Comparison of ENCODE assay signal across 22 cellular contexts in genomic region chr9:130239363-130239695, GRCh38. TPM values are rescaled to one million over a fixed set of nuclear protein-coding genes. Genes with fewer than 3 reads are reported as not detected.
DNase-seq lines count a peak whose midpoint lies in the region; ATAC-seq, FAIRE-seq and TF ChIP-seq lines count a peak whose summit lies in the region.
"Had no signal": no experiment of that assay in that cellular context is flagged by ENCODE, and none has a peak within 500 bp of the region (broad histone marks: within the 10 kb centered on the region; RNA-seq: fewer than 3 reads in every experiment).

No MANE protein-coding gene starts in this region.

- CTCF ChIA-PET in HepG2 (lab: Yijun Ruan, JAX; ENCODE audit: low intra/inter-chr PET ratio, low total read pairs), result no interaction called here
- CTCF ChIA-PET in naive thymus-derived CD4-positive, alpha-beta T cell (lab: Charles Lee), result interaction anchor here (0.5 to 6.7 kb wide), 2 partner anchors 132 to 394 kb away, joined by 3 to 50 read pairs; no protein-coding TSS in a partner anchor

- H3K27ac Mint-ChIP-seq in naive thymus-derived CD4-positive, alpha-beta T cell, result no peak overlapping the region
- H3K27ac Mint-ChIP-seq: activated CD4-positive, alpha-beta T cell treated with anti-CD3 and anti-CD28 coated beads, Interleukin-2, amount 10 ng/mL, durations not matched to agents 7 days and 5 days; dendritic cell treated with granulocyte-macrophage colony-stimulating factor and Interleukin-4, amounts not matched to agents 40 ng/mL and 50 ng/mL, for 4 days had no signal

- TF ChIP-seq CTCF in HepG2 (CRISPR knock-in tag; IDR thresholded peaks at IDR 0.05), result no peak
- TF ChIP-seq CTCF in right lobe of liver (IDR thresholded peaks at IDR 0.05), result no peak
- no peak for TF ChIP-seq CTCF in adrenal gland (IDR thresholded peaks at IDR 0.05)

- H3K27ac ChIP-seq in HepG2 (ENCODE audit: extremely low read length, insufficient read depth, low read length) (no peak overlapping the region), right lobe of liver (no peak overlapping the region), adrenal gland (peak overlapping the region in 4 of 5 donors; percentile 52 to 85 (median 67))
- H3K27ac ChIP-seq in naive thymus-derived CD4-positive, alpha-beta T cell (ENCODE audit: low read depth, low read length), result no peak overlapping the region
- H3K27ac ChIP-seq: breast epithelium, left lung, psoas muscle had no signal

- no peaks in the 10 kb centered on the region; a peak in 1 of 5 replicates for H3K27me3 ChIP-seq in HepG2 (ENCODE audit: control insufficient read depth in 1 of 2, insufficient read depth in 2 of 2, low read length in 2 of 2)
- no peaks in the 10 kb centered on the region for H3K27me3 ChIP-seq in right lobe of liver
- H3K27me3 ChIP-seq in adrenal gland, result no peaks in the 10 kb centered on the region
- no peaks in the 10 kb centered on the region for H3K27me3 ChIP-seq in naive thymus-derived CD4-positive, alpha-beta T cell (ENCODE audit: control insufficient read depth in 2 of 2, insufficient read depth in 2 of 2, low read length in 2 of 2)
- H3K27me3 ChIP-seq: breast epithelium, heart left ventricle, left lung had no signal

- POLR2A ChIA-PET in HepG2 (lab: Yijun Ruan, JAX), result no interaction called here
- POLR2A ChIA-PET in naive thymus-derived CD4-positive, alpha-beta T cell (lab: Charles Lee), result interaction anchor here (1.4 kb wide), 1 partner anchor 111 kb away, joined by 4 read pairs; no protein-coding TSS in a partner anchor

- H3K4me3 ChIP-seq in HepG2 (replicated peaks in 1 of 3; ENCODE audit: insufficient read depth in 1 of 3, low read depth in 2 of 3, low read length in 3 of 3) (peak overlapping the region in 1 of 3 experiments; percentile 50; a peak in 1 of 6 replicates), right lobe of liver (no peak overlapping the region), adrenal gland (no peak overlapping the region)
- H3K4me3 ChIP-seq in naive thymus-derived CD4-positive, alpha-beta T cell (ENCODE audit: low read length), result no peak overlapping the region
- H3K4me3 ChIP-seq: breast epithelium, heart left ventricle, left lung, psoas muscle, smooth muscle cell had no signal

- H3K36me3 ChIP-seq in HepG2 (replicated peaks in 1 of 2; ENCODE audit: control insufficient read depth in 1 of 2, insufficient read depth in 2 of 2, low read length in 2 of 2) (no peaks in the 10 kb centered on the region), right lobe of liver (no peaks in the 10 kb centered on the region), adrenal gland (replicated peaks in 1 of 2) (no peaks in the 10 kb centered on the region)
- no peaks in the 10 kb centered on the region for H3K36me3 ChIP-seq in naive thymus-derived CD4-positive, alpha-beta T cell (ENCODE audit: control insufficient read depth in 2 of 3, insufficient read depth in 3 of 3, low read length in 3 of 3)
- H3K36me3 ChIP-seq: breast epithelium, heart left ventricle, left lung had no signal

- BruUV-seq in HepG2 (replicated peaks; lab: Mats Ljungman, UMichigan), result no TSS peak

- DNase-seq in HepG2 (ENCODE audit: low spot score) (no peak), right lobe of liver (no peak), adrenal gland (no peak), OCI-M2 (lab: John Stamatoyannopoulos, UW; ENCODE audit: unreplicated experiment) (no peak), activated gamma-delta T cell (lab: John Stamatoyannopoulos, UW) (no peak), NCI-H1694 (lab: John Stamatoyannopoulos, UW) (no peak)
- DNase-seq in naive thymus-derived CD4-positive, alpha-beta T cell, result no peak
- DNase-seq: activated CD4-positive, alpha-beta T cell treated with anti-CD3 and anti-CD28 coated beads, Interleukin-2, amount 10 ng/mL, durations not matched to agents 7 days and 5 days; heart left ventricle; NCI-H1092; NCI-H510A treated with DMSO at 0.1 percent for 48 hours had no signal

- no peak overlapping the region for H3K9ac ChIP-seq in HepG2 (ENCODE audit: insufficient read depth, low read depth, low read length)

- no peak overlapping the region for H2AFZ ChIP-seq in HepG2 (ENCODE audit: low read length)

- no peaks in the 10 kb centered on the region for H4K20me1 ChIP-seq in HepG2 (ENCODE audit: insufficient read depth, low read length)

- intact Hi-C loops in HepG2 (cut with micrococcal nuclease; ENCODE audit: unreplicated experiment) (no loop called here), right lobe of liver (cut with DNase I) (loop anchor here in 1 of 2 donors (5.0 kb wide), 2 partner anchors 108 to 132 kb away; no protein-coding TSS in a partner anchor), adrenal gland (cut with DNase I) (loop anchor here (5.0 to 10.0 kb wide), 3 partner anchors 55 to 352 kb away; no protein-coding TSS in a partner anchor)
- intact Hi-C loops in naive thymus-derived CD4-positive, alpha-beta T cell (cut with micrococcal nuclease), result loop anchor here (5.0 to 10.0 kb wide), 3 partner anchors 352 to 1102 kb away; partner anchors contain the start of genes C9orf78 (in 1 of the 2) and USP20 (in 1 of the 2)

- H3K27me3 Mint-ChIP-seq in naive thymus-derived CD4-positive, alpha-beta T cell, result no peaks in the 10 kb centered on the region
- H3K27me3 Mint-ChIP-seq: activated CD4-positive, alpha-beta T cell treated with anti-CD3 and anti-CD28 coated beads, Interleukin-2, amount 10 ng/mL, durations not matched to agents 7 days and 5 days had no signal

- no peak for TF ChIP-seq RAD21 in HepG2 (CRISPR knock-in tag; IDR thresholded peaks at IDR 0.05)

- in situ Hi-C loops in HepG2 (cut with HindIII; ENCODE audit: extremely low pct_ligation_motif_present, low pct_unique_long_range_greater_than_20kb), result loop anchor here (5.0 kb wide), 1 partner anchor 127 kb away; no protein-coding TSS in a partner anchor

- TF ChIP-seq EP300 in HepG2 (IDR thresholded peaks at IDR 0.05; ENCODE audit: low read depth in 2 of 2, low read length in 2 of 2) (no peak), HepG2 (CRISPR knock-in tag; IDR thresholded peaks at IDR 0.05; ENCODE audit: borderline replicate concordance) (no peak)

- no CpG with 5 or more reads among the region's 3 CpGs for WGBS in HepG2 (ENCODE audit: low lambda C conversion rate)
- WGBS in right lobe of liver (ENCODE audit: insufficient coverage, low coverage, low lambda C conversion rate, missing lambda C conversion rate), result 60% methylated on average over 1 of the region's 3 CpGs
- 84 to 95% (median 94%) methylated on average over 3 of the region's 3 CpGs for WGBS in adrenal gland, 4 donors

- H3K4me3 Mint-ChIP-seq in naive thymus-derived CD4-positive, alpha-beta T cell, result no peak overlapping the region
- H3K4me3 Mint-ChIP-seq: activated CD4-positive, alpha-beta T cell treated with anti-CD3 and anti-CD28 coated beads, Interleukin-2, amount 10 ng/mL, durations not matched to agents 7 days and 5 days; CD14-positive monocyte; dendritic cell treated with granulocyte-macrophage colony-stimulating factor and Interleukin-4, amounts not matched to agents 40 ng/mL and 50 ng/mL, for 4 days had no signal

- no peak for TF ChIP-seq POLR2A in HepG2 (IDR thresholded peaks at IDR 0.05; ENCODE audit: insufficient read depth in 1 of 2, low read depth in 2 of 2, low read length in 2 of 2)
- no peak for TF ChIP-seq POLR2A in right lobe of liver (IDR thresholded peaks at IDR 0.05)
- no peak for TF ChIP-seq POLR2A in adrenal gland (IDR thresholded peaks at IDR 0.05)

- ATAC-seq in HepG2, result no peak
- no peak for ATAC-seq in right lobe of liver
- peak; percentile 15 for ATAC-seq in HG03039 (IDR thresholded peaks at IDR 0.05; ENCODE audit: unreplicated experiment)
- no peak for ATAC-seq in naive thymus-derived CD4-positive, alpha-beta T cell
- ATAC-seq: heart left ventricle, left lung, psoas muscle had no signal

- no peaks in the 10 kb centered on the region for H3K9me3 Mint-ChIP-seq in naive thymus-derived CD4-positive, alpha-beta T cell
- H3K9me3 Mint-ChIP-seq: activated CD4-positive, alpha-beta T cell treated with anti-CD3 and anti-CD28 coated beads, Interleukin-2, amount 10 ng/mL, durations not matched to agents 7 days and 5 days; dendritic cell treated with granulocyte-macrophage colony-stimulating factor and Interleukin-4, amounts not matched to agents 40 ng/mL and 50 ng/mL, for 4 days had no signal

- H3K4me1 ChIP-seq in HepG2 (ENCODE audit: insufficient read depth, low read length) (peaks cover 49% of the 10 kb centered on the region), right lobe of liver (peaks cover 0 to 26% (median 5%) of the 10 kb centered on the region in 4 donors), adrenal gland (replicated peaks in 1 of 2) (peaks cover 9 to 18% of the 10 kb centered on the region in 2 donors)
- peaks cover 7 to 16% of the 10 kb centered on the region in 2 donors for H3K4me1 ChIP-seq in naive thymus-derived CD4-positive, alpha-beta T cell (ENCODE audit: control insufficient read depth in 2 of 2, insufficient read depth in 2 of 2, low read length in 2 of 2)
- H3K4me1 ChIP-seq: breast epithelium had no signal

- H3K36me3 Mint-ChIP-seq in naive thymus-derived CD4-positive, alpha-beta T cell, result no peaks in the 10 kb centered on the region
- H3K36me3 Mint-ChIP-seq: CD14-positive monocyte had no signal

- H3K4me1 Mint-ChIP-seq in naive thymus-derived CD4-positive, alpha-beta T cell, result peaks cover 8 to 37% (median 21%) of the 10 kb centered on the region in 7 donors

- H3K9me3 ChIP-seq in HepG2 (ENCODE audit: low read length) (no peaks in the 10 kb centered on the region), right lobe of liver (no peaks in the 10 kb centered on the region), adrenal gland (replicated peaks in 1 of 3) (no peaks in the 10 kb centered on the region)
- no peaks in the 10 kb centered on the region for H3K9me3 ChIP-seq in naive thymus-derived CD4-positive, alpha-beta T cell (ENCODE audit: control insufficient read depth in 2 of 3, low read length in 3 of 3)
- H3K9me3 ChIP-seq: breast epithelium, heart left ventricle, left lung, psoas muscle had no signal

- H3K4me2 ChIP-seq in HepG2 (ENCODE audit: low read depth, low read length), result peak overlapping the region; percentile 75
- H3K4me2 ChIP-seq: smooth muscle cell had no signal

- no peaks in the 10 kb centered on the region for H3K79me2 ChIP-seq in HepG2 (ENCODE audit: insufficient read depth, low read length)

- no peak for FAIRE-seq in HepG2 (lab: Jason Lieb, UNC)
- FAIRE-seq: endothelial cell of umbilical vein, HTR-8/SVneo, urothelium cell line had no signal

RNA-seq across cellular contexts. Expression of gene HMCN2, which starts 26.2 kb away (rescaled TPM):
- 0.09 TPM in 1 of 2 replicates, not detected in the other for total RNA-seq in HepG2 (2016; rRNA removed; fragmentation: Illumina TruSeq; extraction: Trizol)
- total RNA-seq in HepG2 (2016; cell fraction: cytosol; rRNA removed; fragmentation: Illumina TruSeq; extraction: Trizol; ENCODE audit: low read depth), result 0.09 TPM in 1 of 2 replicates, not detected in the other
- total RNA-seq in HepG2 (2016; cell fraction: insoluble cytoplasmic fraction; rRNA removed; fragmentation: Illumina TruSeq; extraction: Trizol), result 0.02 TPM in 1 of 2 replicates, not detected in the other
- not detected in 2 replicates for total RNA-seq in HepG2 (2016; cell fraction: membrane; rRNA removed; fragmentation: Illumina TruSeq; extraction: Trizol)
- not detected in 2 replicates for total RNA-seq in HepG2 (2016; cell fraction: nucleus; rRNA removed; fragmentation: Illumina TruSeq; extraction: Trizol)
- 0.09 TPM in 1 of 2 replicates, not detected in the other for polyA plus RNA-seq in HepG2 (2011; rRNA removed)
- 0.01 TPM in 1 of 2 replicates, not detected in the other for polyA plus RNA-seq in HepG2 (2011; cell fraction: cytosol; rRNA removed)
- polyA plus RNA-seq in HepG2 (2011; cell fraction: nucleus; rRNA removed), result 0.06 and 0.14 TPM in 2 replicates
- polyA plus RNA-seq in HepG2 (2012), result not detected in 2 replicates
- polyA plus RNA-seq in HepG2 (2016; cell fraction: cytosol; fragmentation: Illumina TruSeq; extraction: Trizol; ENCODE audit: low read depth), result not detected in 2 replicates
- polyA plus RNA-seq in HepG2 (2016; cell fraction: insoluble cytoplasmic fraction; fragmentation: Illumina TruSeq; extraction: Trizol; ENCODE audit: low read depth), result not detected in 2 replicates
- polyA plus RNA-seq in HepG2 (2016; cell fraction: membrane; fragmentation: Illumina TruSeq; extraction: Trizol; ENCODE audit: low read depth), result not detected in 2 replicates
- not detected in 2 replicates for polyA plus RNA-seq in HepG2 (2016; cell fraction: nucleus; fragmentation: Illumina TruSeq; extraction: Trizol; ENCODE audit: insufficient read depth, low read depth)
- polyA minus RNA-seq in HepG2 (2011; rRNA and poly(A)+ RNA removed; ENCODE audit: low replicate concordance), result 0.35 TPM in 1 of 2 replicates, not detected in the other
- polyA minus RNA-seq in HepG2 (2011; cell fraction: cytosol; rRNA and poly(A)+ RNA removed), result not detected in 2 replicates
- polyA minus RNA-seq in HepG2 (2011; cell fraction: nucleus; rRNA and poly(A)+ RNA removed), result not detected in 2 replicates
- 1 to 10 TPM in 4 of 6 experiments, under 1 TPM in 2; 0.31 to 2.0 (median 1.1) TPM for total RNA-seq in right lobe of liver
- under 1 TPM in 7 of 8 donors, not detected in 1; 0.13 to 0.66 (median 0.42) TPM for total RNA-seq in adrenal gland
- 10 to 100 TPM in 1 of 3 donors, 1 to 10 TPM in 1, under 1 TPM in 1; 0.05 to 25.8 (median 2.8) TPM for polyA plus RNA-seq in adrenal gland
- total RNA-seq in naive thymus-derived CD4-positive, alpha-beta T cell, result not detected
- not detected for polyA plus RNA-seq in naive thymus-derived CD4-positive, alpha-beta T cell
- total RNA-seq: activated CD4-positive, alpha-beta T cell treated with anti-CD3 and anti-CD28 coated beads, Interleukin-2, amount 10 ng/mL, durations not matched to agents 7 days and 5 days; mononuclear cell had no signal
- polyA plus RNA-seq: CD14-positive monocyte, smooth muscle cell had no signal

Comparison
In these comparisons a context has a peak if more than half of its experiments do, and no peak if none do; other contexts are left out.
1. H3K27ac ChIP-seq: peak in adrenal gland (4 of 5); none in HepG2 (single experiment), right lobe of liver (0 of 3) and naive thymus-derived CD4-positive, alpha-beta T cell (single experiment).